Comparison of ENCODE assay signal across 9 cellular contexts in genomic region chr7:101393865-101394264, GRCh38. TPM values are rescaled to one million over a fixed set of nuclear protein-coding genes. Genes with fewer than 3 reads are reported as not detected.
"Had no signal": no experiment of that assay in that cellular context is flagged by ENCODE, and none has a peak within 500 bp of the region (broad histone marks: within the 10 kb centered on the region; RNA-seq: fewer than 3 reads in every experiment).

No MANE protein-coding gene starts in this region.

- H2AFZ ChIP-seq: GM23248 had no signal

- H3K9me3 Mint-ChIP-seq: HFFc6, IgD-negative memory B cell had no signal

- H3K4me3 ChIP-seq: GM23248 had no signal

- DNase-seq: GM23248, GOT3, H9, HCEC 1CT, HFFc6, KG1 had no signal

- H3K27ac Mint-ChIP-seq: HFFc6 had no signal

- H3K27ac ChIP-seq: GM23248, HL-60 had no signal

- FAIRE-seq: H54 had no signal

- H3K9ac ChIP-seq: GM23248 had no signal

- H3K4me3 Mint-ChIP-seq: H9, HFFc6, IgD-negative memory B cell had no signal

RNA-seq across cellular contexts. Expression of gene COL26A1, which starts 31.2 kb away (rescaled TPM):
- total RNA-seq: GM23248, HFFc6 had no signal
- polyA plus RNA-seq: GM23248, IgD-negative memory B cell had no signal
